Comparison of ENCODE assay signal across 8 cellular contexts in the genomic region with DNA sequence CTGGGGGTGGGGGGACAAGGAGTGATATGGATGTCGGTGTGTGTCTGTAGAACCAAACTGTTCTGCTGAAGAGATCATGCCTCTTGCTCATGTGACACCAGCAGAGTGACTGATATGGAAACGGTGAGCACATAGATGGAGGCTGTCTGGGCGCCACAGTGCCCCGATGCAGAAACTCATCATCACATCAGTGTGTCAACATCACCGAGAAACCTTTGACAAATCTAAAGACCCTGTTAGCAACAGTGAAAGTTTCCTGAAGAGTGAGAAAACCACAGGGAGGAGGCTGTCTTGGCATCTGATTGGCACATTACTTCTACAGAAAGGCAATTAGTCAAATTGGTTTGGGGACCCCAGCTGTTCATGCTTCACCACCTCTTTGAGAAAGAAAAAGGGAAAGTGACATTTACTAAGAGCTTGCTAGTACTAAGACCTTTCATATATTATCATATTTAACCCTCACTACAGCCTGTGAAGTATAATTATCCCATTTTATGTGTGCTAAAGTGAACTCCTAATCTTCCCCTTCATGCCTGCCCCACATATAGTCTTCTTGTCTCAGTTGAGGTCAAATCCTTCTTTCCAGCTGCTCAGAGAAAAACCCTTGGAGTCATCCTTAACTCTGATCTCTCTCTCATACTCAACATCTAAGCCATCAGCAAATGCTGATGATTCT. TPM values are rescaled to one million over a fixed set of nuclear protein-coding genes. Genes with fewer than 3 reads are reported as not detected.
DNase-seq lines count a peak whose midpoint lies in the region; ATAC-seq and TF ChIP-seq lines count a peak whose summit lies in the region.

No MANE protein-coding gene starts in this region.

- no peak overlapping the region for H3K4me2 ChIP-seq in H9 (ENCODE audit: insufficient read depth, insufficient read length, low read length)

- H3K36me3 Mint-ChIP-seq in H9 (ENCODE audit: insufficient read depth in 1 of 3, low read depth in 3 of 3) = no peaks in the 10 kb centered on the region

- H3K4me1 ChIP-seq in BE2C = peaks cover 18% of the 10 kb centered on the region
- H3K4me1 ChIP-seq in H9 (ENCODE audit: insufficient read depth, low read length) = no peaks in the 10 kb centered on the region

- H2BK20ac ChIP-seq in H9 (ENCODE audit: low read depth, low read length, poor library complexity, severe bottlenecking) = no peak overlapping the region

- no peak overlapping the region for H3K27ac Mint-ChIP-seq in H9

- peak; percentile 68 to 81 for DNase-seq in activated CD4-positive, alpha-beta T cell treated with anti-CD3 and anti-CD28 coated beads, Interleukin-2, amount 50 U/mL, for 48 hours
- peak; percentile 66 for DNase-seq in stimulated activated CD4-positive, alpha-beta T cell treated with anti-CD3 and anti-CD28 coated beads, Interleukin-4, amount 100 ng/mL, for 1 hour
- DNase-seq in NCI-H2107 treated with DMSO at 0.1 percent for 48 hours (lab: John Stamatoyannopoulos, UW; ENCODE audit: unreplicated experiment) (no peak), COR-L47 (lab: John Stamatoyannopoulos, UW) (no peak), BE2C (no peak), H9 (no peak)

- no peak overlapping the region for H3K18ac ChIP-seq in H9 (ENCODE audit: insufficient read length, low read depth, low read length)

- no peak for TF ChIP-seq CTCF in BE2C (IDR thresholded peaks at IDR 0.05; ENCODE audit: low read depth, low read length)
- no peak for TF ChIP-seq CTCF in H9 (conservative IDR thresholded peaks at IDR 0.05)

- H3K9ac ChIP-seq in H9 (ENCODE audit: extremely low read depth, insufficient read length, low read length) = no peak overlapping the region

- H3K14ac ChIP-seq in H9 (ENCODE audit: insufficient read depth, low read length) = no peak overlapping the region

- H2BK5ac ChIP-seq in H9 (ENCODE audit: insufficient read length, low read length) = no peak overlapping the region

- no peak overlapping the region for H2BK15ac ChIP-seq in H9 (ENCODE audit: low read depth, low read length)

- H2AFZ ChIP-seq in H9 (ENCODE audit: low read length) = no peak overlapping the region

- no peak overlapping the region for H3K27ac ChIP-seq in H9 (ENCODE audit: insufficient read length, low read depth, low read length)

- H3K79me2 ChIP-seq in H9 (ENCODE audit: insufficient read depth, low read length) = no peaks in the 10 kb centered on the region

- no peak overlapping the region for H3K4ac ChIP-seq in H9 (ENCODE audit: low read depth, low read length)

- no peaks in the 10 kb centered on the region for H3K9me3 Mint-ChIP-seq in H9

- no peak overlapping the region for H2AK5ac ChIP-seq in H9 (ENCODE audit: insufficient read length, low read length)

- H3K27me3 ChIP-seq in BE2C (no peaks in the 10 kb centered on the region), H9 (ENCODE audit: insufficient read depth, low read length) (no peaks in the 10 kb centered on the region)

- no peaks in the 10 kb centered on the region for H3K36me3 ChIP-seq in BE2C

- peak; percentile 33 for ATAC-seq in GM19324 (IDR thresholded peaks at IDR 0.05; ENCODE audit: low FRiP score, unreplicated experiment)
- peak; percentile 39 for ATAC-seq in HG03060 (IDR thresholded peaks at IDR 0.05; ENCODE audit: low read depth, unreplicated experiment)

- H3K23me2 ChIP-seq in H9 (ENCODE audit: insufficient read length, low read depth, low read length, poor library complexity, severe bottlenecking) = no peaks in the 10 kb centered on the region

- WGBS in H9 (ENCODE audit: extremely low coverage, insufficient read length, low lambda C conversion rate) = no CpG with 5 or more reads among the region's 5 CpGs

- no peak overlapping the region for H3K23ac ChIP-seq in H9 (ENCODE audit: insufficient read length, low read depth, low read length)

- H3T11ph ChIP-seq in H9 (ENCODE audit: low read length) = no peak overlapping the region

- H2BK12ac ChIP-seq in H9 (ENCODE audit: insufficient read length, low read depth, low read length) = no peak overlapping the region

- H4K91ac ChIP-seq in H9 (ENCODE audit: insufficient read length, low read depth, low read length) = no peak overlapping the region

- no peaks in the 10 kb centered on the region for H3K4me1 Mint-ChIP-seq in H9

- H3K4me3 Mint-ChIP-seq in H9 = no peak overlapping the region

- H4K5ac ChIP-seq in H9 (ENCODE audit: insufficient read length, low read depth, low read length) = no peak overlapping the region

- H3K9me3 ChIP-seq in BE2C = no peaks in the 10 kb centered on the region
- no peaks in the 10 kb centered on the region for H3K9me3 ChIP-seq in H9 (ENCODE audit: control insufficient read depth, low read depth, low read length)

- H3K27me3 Mint-ChIP-seq in H9 (ENCODE audit: low read depth) = no peaks in the 10 kb centered on the region; the same call in 1 of the 2 replicates

- H4K20me1 ChIP-seq in H9 (ENCODE audit: control insufficient read depth, insufficient read depth, insufficient read length) = no peaks in the 10 kb centered on the region

- H3K56ac ChIP-seq in H9 (ENCODE audit: insufficient read length, low read depth, low read length) = no peak overlapping the region

- H3K79me1 ChIP-seq in H9 (ENCODE audit: insufficient read depth, low read depth, low read length, poor library complexity, severe bottlenecking) = no peaks in the 10 kb centered on the region

- H3K4me3 ChIP-seq in BE2C (ENCODE audit: low read depth, low read length) = no peak overlapping the region

- no peak overlapping the region for H4K8ac ChIP-seq in H9 (replicated peaks; ENCODE audit: insufficient read length, low read depth, low read length)

- no peak overlapping the region for H2BK120ac ChIP-seq in H9 (ENCODE audit: low read depth, low read length, poor library complexity, severe bottlenecking)

RNA-seq across cellular contexts. Expression of a gene that starts 25.6 kb away (rescaled TPM):
- not detected for polyA plus RNA-seq in BE2C (2012; ENCODE audit: insufficient read depth, insufficient read length, low read depth)
- total RNA-seq in H9 (2021) = not detected in 2 replicates

RNA-seq across cellular contexts. Expression of a gene that starts 38.8 kb away (rescaled TPM):
- polyA plus RNA-seq in BE2C (2012; ENCODE audit: insufficient read depth, insufficient read length, low read depth) = not detected
- total RNA-seq in H9 (2021) = not detected in 2 replicates

Comparison
In these comparisons a context has a peak if more than half of its experiments do, and no peak if none do; other contexts are left out.
1. DNase-seq: peak in activated CD4-positive, alpha-beta T cell treated with anti-CD3 and anti-CD28 coated beads, Interleukin-2, amount 50 U/mL, for 48 hours (2 of 2) and stimulated activated CD4-positive, alpha-beta T cell treated with anti-CD3 and anti-CD28 coated beads, Interleukin-4, amount 100 ng/mL, for 1 hour (single experiment); none in NCI-H2107 treated with DMSO at 0.1 percent for 48 hours (single experiment), COR-L47 (single experiment), BE2C (single experiment) and H9 (single experiment).